25 cellular contexts compared by ENCODE assay signal in the genomic region with DNA sequence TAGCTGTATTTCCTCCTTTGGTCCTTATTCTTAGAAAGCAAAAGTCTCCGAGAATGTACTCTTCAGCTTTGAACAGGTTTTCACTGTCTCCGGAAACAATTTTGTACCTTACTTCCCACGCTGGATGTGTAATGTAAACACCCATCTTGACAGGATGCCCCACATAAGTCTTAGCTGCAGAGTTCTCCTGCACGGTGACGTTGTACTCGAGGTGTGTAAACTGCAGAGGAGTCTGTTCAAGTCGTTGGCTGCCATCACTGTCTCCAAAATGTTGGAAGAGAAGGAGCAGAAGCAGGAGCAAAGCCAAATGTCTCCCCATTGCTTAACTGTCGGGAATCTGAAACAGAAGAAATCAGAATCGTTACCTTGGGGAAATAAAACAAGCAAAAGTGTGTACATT. TPM values are rescaled to one million over a fixed set of nuclear protein-coding genes. Genes with fewer than 3 reads are reported as not detected.
"Had no signal": no experiment of that assay in that cellular context is flagged by ENCODE, and none has a peak within 500 bp of the region (broad histone marks: within the 10 kb centered on the region; RNA-seq: fewer than 3 reads in every experiment).

No MANE protein-coding gene starts in this region.

- H3K4me1 Mint-ChIP-seq: activated naive CD8-positive, alpha-beta T cell treated with anti-CD3 and anti-CD28 coated beads for 36 hours; immature natural killer cell; memory B cell; natural killer cell had no signal

- H3K4me1 ChIP-seq: adrenal gland, spleen, upper lobe of left lung had no signal

- H3K4me3 ChIP-seq: adrenal gland, body of pancreas, spleen, thoracic aorta, upper lobe of left lung, vagina had no signal

- H3K27me3 ChIP-seq: adrenal gland, body of pancreas, spleen, upper lobe of left lung, vagina had no signal

- H3K27ac ChIP-seq: adrenal gland, body of pancreas, spleen, thoracic aorta, upper lobe of left lung, vagina, VCaP had no signal

- DNase-seq: activated CD4-positive, alpha-beta T cell treated with anti-CD3 and anti-CD28 coated beads for 48 hours; activated CD4-positive, alpha-beta T cell treated with anti-CD3 and anti-CD28 coated beads, Interleukin-2, amount 50 U/mL, for 48 hours; activated CD8-positive, alpha-beta memory T cell treated with anti-CD3 and anti-CD28 coated beads for 24 hours; activated effector memory CD4-positive, alpha-beta T cell treated with Interleukin-2 at 50 U/mL for 16 hours; activated naive CD4-positive, alpha-beta T cell treated with anti-CD3 and anti-CD28 coated beads for 36 hours; activated naive CD8-positive, alpha-beta T cell treated with anti-CD3 and anti-CD28 coated beads for 36 hours; adrenal gland; aorta; body of pancreas; effector memory CD8-positive, alpha-beta T cell; erythroblast; hypothalamus; immature natural killer cell; kidney; left colon; midbrain; natural killer cell; posterior cingulate gyrus; spleen; stimulated activated naive CD8-positive, alpha-beta T cell treated with anti-CD3 and anti-CD28 coated beads, Interleukin-15, Interleukin-2, amounts not matched to agents 100 U/mL and 50 U/mL, for 24 hours; upper lobe of left lung had no signal

- H3K27ac Mint-ChIP-seq: activated naive CD4-positive, alpha-beta T cell treated with anti-CD3 and anti-CD28 coated beads for 36 hours; activated naive CD8-positive, alpha-beta T cell treated with anti-CD3 and anti-CD28 coated beads for 36 hours; effector memory CD8-positive, alpha-beta T cell; immature natural killer cell; memory B cell; natural killer cell had no signal

- H3K9me3 Mint-ChIP-seq: activated naive CD4-positive, alpha-beta T cell treated with anti-CD3 and anti-CD28 coated beads for 36 hours; memory B cell had no signal

- H3K36me3 Mint-ChIP-seq: activated naive CD8-positive, alpha-beta T cell treated with anti-CD3 and anti-CD28 coated beads for 36 hours; memory B cell; natural killer cell had no signal

- H3K9me3 ChIP-seq: adrenal gland, body of pancreas, spleen, thoracic aorta, upper lobe of left lung, vagina had no signal

- H3K27me3 Mint-ChIP-seq: effector memory CD8-positive, alpha-beta T cell; memory B cell had no signal

- H3K4me3 Mint-ChIP-seq: activated naive CD4-positive, alpha-beta T cell treated with anti-CD3 and anti-CD28 coated beads for 36 hours; activated naive CD8-positive, alpha-beta T cell treated with anti-CD3 and anti-CD28 coated beads for 36 hours; effector memory CD8-positive, alpha-beta T cell; immature natural killer cell; memory B cell; natural killer cell had no signal

- H3K36me3 ChIP-seq: adrenal gland, spleen had no signal

RNA-seq across cellular contexts. Expression of gene FAT1, which starts 14.1 kb away (rescaled TPM):
- total RNA-seq: natural killer cell had no signal
- polyA plus RNA-seq: immature natural killer cell had no signal
